17 cellular contexts compared by ENCODE assay signal in genomic region chr20:32576560-32576959, GRCh38.
"Had no signal": no experiment of that assay in that cellular context is flagged by ENCODE, and none has a peak within 500 bp of the region (broad histone marks: within the 10 kb centered on the region; RNA-seq: fewer than 3 reads in every experiment).

No MANE protein-coding gene starts in this region.

- H3K36me3 Mint-ChIP-seq: memory B cell, naive B cell had no signal

- H3K9me3 Mint-ChIP-seq: memory B cell, naive B cell had no signal

- H3K4me3 ChIP-seq: coronary artery, heart left ventricle, left lung, lower lobe of right lung, sigmoid colon, skin epidermis, stomach, thoracic aorta, transverse colon had no signal

- H3K9me3 ChIP-seq: heart left ventricle, left lung, lower lobe of right lung, sigmoid colon, stomach, thoracic aorta, transverse colon had no signal

- H3K27me3 ChIP-seq: heart left ventricle, sigmoid colon, stomach, transverse colon had no signal

- H3K27ac Mint-ChIP-seq: memory B cell had no signal

- H3K27me3 Mint-ChIP-seq: memory B cell had no signal

- FAIRE-seq: islet of Langerhans had no signal

- ATAC-seq: heart left ventricle, left lung, lower lobe of right lung had no signal

- H3K27ac ChIP-seq: coronary artery, heart left ventricle, left lung, lower lobe of right lung, sigmoid colon, skin epidermis, stomach, thoracic aorta, transverse colon had no signal

- H3K4me3 Mint-ChIP-seq: memory B cell, naive B cell had no signal

- H3K4me1 ChIP-seq: lower lobe of right lung had no signal

- DNase-seq: effector CD4-positive, alpha-beta T cell; foreskin melanocyte; heart left ventricle; hippocampal formation; left lung; lower lobe of right lung; naive B cell; sigmoid colon; stimulated activated CD4-positive, alpha-beta T cell treated with anti-CD3 and anti-CD28 coated beads, Interleukin-2, amount 100 ng/mL, for 24 hours; stimulated activated naive CD4-positive, alpha-beta T cell; stomach; transverse colon had no signal

- H3K36me3 ChIP-seq: heart left ventricle, left lung, lower lobe of right lung, sigmoid colon, stomach, thoracic aorta, transverse colon had no signal
